ENCODE assay signal across 8 cellular contexts in genomic region chr6:27890351-27891299, GRCh38. TPM values are rescaled to one million over a fixed set of nuclear protein-coding genes. Genes with fewer than 3 reads are reported as not detected.
DNase-seq lines count a peak whose midpoint lies in the region; ATAC-seq, FAIRE-seq and TF ChIP-seq lines count a peak whose summit lies in the region.

No MANE protein-coding gene starts in this region.

- H3K36me3 ChIP-seq in naive thymus-derived CD4-positive, alpha-beta T cell (ENCODE audit: control insufficient read depth in 2 of 3, insufficient read depth in 3 of 3, low read length in 3 of 3), result no peaks in the 10 kb centered on the region

- TF ChIP-seq EP300 in A549 (IDR thresholded peaks at IDR 0.05), result no peak

- H3K27me3 ChIP-seq in naive thymus-derived CD4-positive, alpha-beta T cell (ENCODE audit: control insufficient read depth in 2 of 2, insufficient read depth in 2 of 2, low read length in 2 of 2), result no peaks in the 10 kb centered on the region

- H3K9me3 ChIP-seq in A549, result no peaks in the 10 kb centered on the region
- no peaks in the 10 kb centered on the region for H3K9me3 ChIP-seq in naive thymus-derived CD4-positive, alpha-beta T cell (ENCODE audit: control insufficient read depth in 2 of 3, low read length in 3 of 3)

- CTCF ChIA-PET in A549 (lab: Yijun Ruan, JAX), result interaction anchor here (0.6 to 2.3 kb wide), 7 partner anchors 17 to 65 kb away, joined by 3 to 9 read pairs (median 4); a partner anchor contains a TSS
- CTCF ChIA-PET in naive thymus-derived CD4-positive, alpha-beta T cell (lab: Charles Lee), result interaction anchor here (0.6 to 1.4 kb wide), 12 partner anchors 16 to 1080 kb away, joined by 3 to 11 read pairs (median 5); a partner anchor contains a TSS

- no peak for TF ChIP-seq RAD21 in A549 (conservative IDR thresholded peaks at IDR 0.05 in 1 of 2, IDR thresholded peaks at IDR 0.05 in 1 of 2)

- ATAC-seq in A549 (peak; percentile 60 to 70), GM18517 (IDR thresholded peaks at IDR 0.05; ENCODE audit: unreplicated experiment) (peak; percentile 53), HG02970 (IDR thresholded peaks at IDR 0.05; ENCODE audit: low FRiP score, unreplicated experiment) (peak; percentile 34)
- ATAC-seq in naive thymus-derived CD4-positive, alpha-beta T cell, result peak; percentile 56

- DNase-seq in A549 (ENCODE audit: low read depth in 1 of 2, low spot score in 1 of 2) (peak; percentile 66 to 94), NCI-H748 (lab: John Stamatoyannopoulos, UW; ENCODE audit: unreplicated experiment) (peak; percentile 98), epithelial cell of esophagus (ENCODE audit: low read depth) (peak; percentile 94), type B pancreatic cell (ENCODE audit: extremely low spot score, unreplicated experiment) (peak; percentile 80)
- peak; percentile 89 for DNase-seq in activated CD8-positive, alpha-beta memory T cell treated with anti-CD3 and anti-CD28 coated beads, Interleukin-2, amount 50 U/mL, for 48 hours
- DNase-seq in naive thymus-derived CD4-positive, alpha-beta T cell, result peak; percentile 49 to 88 (median 80)

- WGBS in A549 (ENCODE audit: missing lambda C conversion rate), result 2% methylated on average over 21 of the region's 57 CpGs

- peak overlapping the region; percentile 87 to 96 for H3K27ac ChIP-seq in A549
- H3K27ac ChIP-seq in naive thymus-derived CD4-positive, alpha-beta T cell (ENCODE audit: low read depth, low read length), result peak overlapping the region; percentile 16

- 0 out of 3 replicates have a peak, but pooled peaks have one; percentile 6 for TF ChIP-seq CTCF in A549 (IDR thresholded peaks at IDR 0.05)
- no peak for TF ChIP-seq CTCF in epithelial cell of esophagus (IDR thresholded peaks at IDR 0.05; ENCODE audit: insufficient read depth, low read depth, low read length, missing control alignments)
- TF ChIP-seq CTCF in type B pancreatic cell (conservative IDR thresholded peaks at IDR 0.05), result no peak

- peak; percentile 96 for TF ChIP-seq POLR2A in A549 (IDR thresholded peaks at IDR 0.05; ENCODE audit: low read length)

- peak overlapping the region in 8 of 9 donors; percentile 52 to 79 (median 70) for H3K27ac Mint-ChIP-seq in naive thymus-derived CD4-positive, alpha-beta T cell
- H3K27ac Mint-ChIP-seq in type B pancreatic cell, result no peak overlapping the region

- FAIRE-seq in A549 (lab: Jason Lieb, UNC), result no peak

- H3K4me3 ChIP-seq in A549 (peak overlapping the region; percentile 73), epithelial cell of esophagus (ENCODE audit: low read length) (peak overlapping the region; percentile 59)
- peak overlapping the region; percentile 59 for H3K4me3 ChIP-seq in naive thymus-derived CD4-positive, alpha-beta T cell (ENCODE audit: low read length)

- H3K4me2 ChIP-seq in A549, result peak overlapping the region; percentile 94

- POLR2A ChIA-PET in A549 (lab: Yijun Ruan, JAX), result interaction anchor here (0.5 to 3.5 kb wide), 27 partner anchors 11 to 1766 kb away, joined by 3 to 114 read pairs (median 4); a partner anchor contains a TSS
- POLR2A ChIA-PET in naive thymus-derived CD4-positive, alpha-beta T cell (lab: Charles Lee), result interaction anchor here (0.5 to 10.6 kb wide), 44 partner anchors 9 to 1929 kb away, joined by 3 to 389 read pairs (median 4); partner anchors contain the start of genes GPX5 and ZNF184

- peaks cover 0 to 9% (median 5%) of the 10 kb centered on the region in 11 donors for H3K9me3 Mint-ChIP-seq in naive thymus-derived CD4-positive, alpha-beta T cell
- H3K9me3 Mint-ChIP-seq in type B pancreatic cell, result no peaks in the 10 kb centered on the region

- H3K4me1 Mint-ChIP-seq in naive thymus-derived CD4-positive, alpha-beta T cell, result peaks cover 9 to 52% (median 30%) of the 10 kb centered on the region in 7 donors
- H3K4me1 Mint-ChIP-seq in type B pancreatic cell (ENCODE audit: unreplicated experiment), result peaks cover 18% of the 10 kb centered on the region

- peaks cover 0 to 8% (median 0%) of the 10 kb centered on the region in 5 donors for H3K27me3 Mint-ChIP-seq in naive thymus-derived CD4-positive, alpha-beta T cell
- H3K27me3 Mint-ChIP-seq in type B pancreatic cell, result no peaks in the 10 kb centered on the region

- H3K36me3 Mint-ChIP-seq in naive thymus-derived CD4-positive, alpha-beta T cell, result peaks cover 0 to 1% (median 0%) of the 10 kb centered on the region in 5 donors
- no peaks in the 10 kb centered on the region for H3K36me3 Mint-ChIP-seq in type B pancreatic cell

- intact Hi-C loops in naive thymus-derived CD4-positive, alpha-beta T cell (cut with micrococcal nuclease), result loop anchor here (1.0 to 10.0 kb wide), 11 partner anchors 17 to 1858 kb away; a partner anchor contains a TSS

- H3K4me1 ChIP-seq in A549, result peaks cover 13% of the 10 kb centered on the region
- peaks cover 4 to 20% of the 10 kb centered on the region in 2 donors for H3K4me1 ChIP-seq in naive thymus-derived CD4-positive, alpha-beta T cell (ENCODE audit: control insufficient read depth in 2 of 2, insufficient read depth in 2 of 2, low read length in 2 of 2)

- H3K4me3 Mint-ChIP-seq in naive thymus-derived CD4-positive, alpha-beta T cell, result peak overlapping the region in 6 of 10 donors; percentile 66 to 81 (median 73)
- no peak overlapping the region for H3K4me3 Mint-ChIP-seq in type B pancreatic cell

TF ChIP-seq in A549, 52 proteins besides CTCF, POLR2A, EP300 and RAD21:
- peak; percentile 66; the same call in 1 of the 2 replicates for TF ChIP-seq MAX (IDR thresholded peaks at IDR 0.05)
- TF ChIP-seq, protein P1, sequence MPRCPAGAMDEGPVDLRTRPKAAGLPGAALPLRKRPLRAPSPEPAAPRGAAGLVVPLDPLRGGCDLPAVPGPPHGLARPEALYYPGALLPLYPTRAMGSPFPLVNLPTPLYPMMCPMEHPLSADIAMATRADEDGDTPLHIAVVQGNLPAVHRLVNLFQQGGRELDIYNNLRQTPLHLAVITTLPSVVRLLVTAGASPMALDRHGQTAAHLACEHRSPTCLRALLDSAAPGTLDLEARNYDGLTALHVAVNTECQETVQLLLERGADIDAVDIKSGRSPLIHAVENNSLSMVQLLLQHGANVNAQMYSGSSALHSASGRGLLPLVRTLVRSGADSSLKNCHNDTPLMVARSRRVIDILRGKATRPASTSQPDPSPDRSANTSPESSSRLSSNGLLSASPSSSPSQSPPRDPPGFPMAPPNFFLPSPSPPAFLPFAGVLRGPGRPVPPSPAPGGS (IDR thresholded peaks at IDR 0.05), result peak; percentile 89; the same call in 2 of the 3 replicates
- TF ChIP-seq JUNB (IDR thresholded peaks at IDR 0.05), result no peak
- no peak for TF ChIP-seq KDM5A (IDR thresholded peaks at IDR 0.05)
- no peak for TF ChIP-seq ZSCAN20 (CRISPR knock-in tag; IDR thresholded peaks at IDR 0.05)
- TF ChIP-seq, protein P2, sequence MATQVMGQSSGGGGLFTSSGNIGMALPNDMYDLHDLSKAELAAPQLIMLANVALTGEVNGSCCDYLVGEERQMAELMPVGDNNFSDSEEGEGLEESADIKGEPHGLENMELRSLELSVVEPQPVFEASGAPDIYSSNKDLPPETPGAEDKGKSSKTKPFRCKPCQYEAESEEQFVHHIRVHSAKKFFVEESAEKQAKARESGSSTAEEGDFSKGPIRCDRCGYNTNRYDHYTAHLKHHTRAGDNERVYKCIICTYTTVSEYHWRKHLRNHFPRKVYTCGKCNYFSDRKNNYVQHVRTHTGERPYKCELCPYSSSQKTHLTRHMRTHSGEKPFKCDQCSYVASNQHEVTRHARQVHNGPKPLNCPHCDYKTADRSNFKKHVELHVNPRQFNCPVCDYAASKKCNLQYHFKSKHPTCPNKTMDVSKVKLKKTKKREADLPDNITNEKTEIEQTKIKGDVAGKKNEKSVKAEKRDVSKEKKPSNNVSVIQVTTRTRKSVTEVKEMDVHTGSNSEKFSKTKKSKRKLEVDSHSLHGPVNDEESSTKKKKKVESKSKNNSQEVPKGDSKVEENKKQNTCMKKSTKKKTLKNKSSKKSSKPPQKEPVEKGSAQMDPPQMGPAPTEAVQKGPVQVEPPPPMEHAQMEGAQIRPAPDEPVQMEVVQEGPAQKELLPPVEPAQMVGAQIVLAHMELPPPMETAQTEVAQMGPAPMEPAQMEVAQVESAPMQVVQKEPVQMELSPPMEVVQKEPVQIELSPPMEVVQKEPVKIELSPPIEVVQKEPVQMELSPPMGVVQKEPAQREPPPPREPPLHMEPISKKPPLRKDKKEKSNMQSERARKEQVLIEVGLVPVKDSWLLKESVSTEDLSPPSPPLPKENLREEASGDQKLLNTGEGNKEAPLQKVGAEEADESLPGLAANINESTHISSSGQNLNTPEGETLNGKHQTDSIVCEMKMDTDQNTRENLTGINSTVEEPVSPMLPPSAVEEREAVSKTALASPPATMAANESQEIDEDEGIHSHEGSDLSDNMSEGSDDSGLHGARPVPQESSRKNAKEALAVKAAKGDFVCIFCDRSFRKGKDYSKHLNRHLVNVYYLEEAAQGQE (IDR thresholded peaks at IDR 0.05), result no peak
- TF ChIP-seq RARB (CRISPR knock-in tag; IDR thresholded peaks at IDR 0.05), result no peak
- TF ChIP-seq BHLHE40 (IDR thresholded peaks at IDR 0.05; ENCODE audit: low read depth, low read length), result no peak
- TF ChIP-seq RNF2 (IDR thresholded peaks at IDR 0.05; ENCODE audit: borderline replicate concordance, low read depth), result peak; percentile 25; the same call in 1 of the 2 replicates
- peak; percentile 69 to 94; a peak in 4 of 5 replicates for TF ChIP-seq JUN (IDR thresholded peaks at IDR 0.05)
- TF ChIP-seq, protein P3, sequence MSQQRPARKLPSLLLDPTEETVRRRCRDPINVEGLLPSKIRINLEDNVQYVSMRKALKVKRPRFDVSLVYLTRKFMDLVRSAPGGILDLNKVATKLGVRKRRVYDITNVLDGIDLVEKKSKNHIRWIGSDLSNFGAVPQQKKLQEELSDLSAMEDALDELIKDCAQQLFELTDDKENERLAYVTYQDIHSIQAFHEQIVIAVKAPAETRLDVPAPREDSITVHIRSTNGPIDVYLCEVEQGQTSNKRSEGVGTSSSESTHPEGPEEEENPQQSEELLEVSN (IDR thresholded peaks at IDR 0.05; ENCODE audit: borderline replicate concordance, low read depth), result peak; percentile 29; the same call in 1 of the 2 replicates
- TF ChIP-seq MAFK (IDR thresholded peaks at IDR 0.05; ENCODE audit: partially characterized antibody), result peak; percentile 8
- TF ChIP-seq HOXA7 (CRISPR knock-in tag; IDR thresholded peaks at IDR 0.05), result no peak
TF ChIP-seq in A549: peak in this region for 6.

RNA-seq across cellular contexts. Expression of gene OR2B2, which starts 21.6 kb away (rescaled TPM):
- not detected in 2 replicates for polyA plus RNA-seq in A549 (2011; rRNA removed)
- not detected in 2 replicates for polyA plus RNA-seq in A549 (2012; cell fraction: cytosol; rRNA removed)
- polyA plus RNA-seq in A549 (2012; cell fraction: nucleus; rRNA removed), result not detected in 2 replicates
- not detected in 3 replicates for polyA plus RNA-seq in A549 (2017; fragmentation: RNase III; extraction: RNeasy Plus Mini Kit Qiagen cat#74134 plus additional on column Dnase treatment)
- not detected in 2 replicates for polyA minus RNA-seq in A549 (2011; rRNA and poly(A)+ RNA removed)
- not detected for total RNA-seq in naive thymus-derived CD4-positive, alpha-beta T cell
- polyA plus RNA-seq in naive thymus-derived CD4-positive, alpha-beta T cell, result not detected
- not detected in 2 replicates for total RNA-seq in type B pancreatic cell (ENCODE audit: low replicate concordance)

Comparison
In these comparisons a context has a peak if more than half of its experiments do, and no peak if none do; other contexts are left out.
1. Peak in every context shown above with its lines: DNase-seq, ATAC-seq, H3K4me3 ChIP-seq and H3K27ac ChIP-seq.